23 cellular contexts compared by ENCODE assay signal in genomic region chr10:74705361-74705980, GRCh38.
DNase-seq lines count a peak whose midpoint lies in the region; ATAC-seq, FAIRE-seq and TF ChIP-seq lines count a peak whose summit lies in the region.
"Had no signal": no experiment of that assay in that cellular context is flagged by ENCODE, and none has a peak within 500 bp of the region (broad histone marks: within the 10 kb centered on the region; RNA-seq: fewer than 3 reads in every experiment).

No MANE protein-coding gene starts in this region.

- H3K36me3 ChIP-seq in pancreas, result no peaks in the 10 kb centered on the region
- H3K36me3 ChIP-seq in left lung, result peaks cover 0 to 9% of the 10 kb centered on the region in 2 donors
- H3K36me3 ChIP-seq: adrenal gland had no signal

- H3K9me3 ChIP-seq in pancreas (no peaks in the 10 kb centered on the region), left lung (no peaks in the 10 kb centered on the region)
- H3K9me3 ChIP-seq: adrenal gland had no signal

- peak in 3 of 4 donors; percentile 17 to 44 (median 30) for ATAC-seq in pancreas
- no peak for ATAC-seq in left lung
- no peak for ATAC-seq in sciatic nerve
- ATAC-seq: naive thymus-derived CD8-positive, alpha-beta T cell had no signal

- H3K4me3 ChIP-seq in pancreas (no peak overlapping the region), left lung (no peak overlapping the region)
- H3K4me3 ChIP-seq: adrenal gland, dorsolateral prefrontal cortex had no signal

- TF ChIP-seq CTCF in pancreas (IDR thresholded peaks at IDR 0.05), result no peak
- no peak for TF ChIP-seq CTCF in left lung (IDR thresholded peaks at IDR 0.05)

- peak; percentile 73 for DNase-seq in NCI-H510A treated with DMSO at 0.1 percent for 48 hours (lab: John Stamatoyannopoulos, UW)
- DNase-seq in NCI-H510A (lab: John Stamatoyannopoulos, UW), result no peak
- DNase-seq in NCI-H2029 treated with DMSO at 0.1 percent for 48 hours (lab: John Stamatoyannopoulos, UW), result peak; percentile 66
- peak; percentile 79 for DNase-seq in NCI-H748 treated with DMSO at 0.1 percent for 48 hours (lab: John Stamatoyannopoulos, UW)
- DNase-seq in pancreas, result no peak
- DNase-seq in left lung, result no peak
- DNase-seq in stimulated activated CD8-positive, alpha-beta memory T cell treated with anti-CD3 and anti-CD28 coated beads, Interleukin-4, amount 100 ng/mL, for 48 hours, result no peak
- no peak for DNase-seq in sciatic nerve (ENCODE audit: low spot score)
- DNase-seq: activated effector memory CD4-positive, alpha-beta T cell treated with anti-CD3 and anti-CD28 coated beads, Interleukin-2, amount 50 U/mL, for 16 hours; adrenal gland; dorsolateral prefrontal cortex; erythroblast; H9; kidney glomerular epithelial cell; mesendoderm; MM.1S; naive thymus-derived CD8-positive, alpha-beta T cell; posterior cingulate gyrus; T-helper 2 cell; WERI-Rb-1 had no signal

- H3K27ac ChIP-seq in pancreas (peak overlapping the region in 2 of 4 donors; percentile 30 to 44), left lung (no peak overlapping the region)
- H3K27ac ChIP-seq: 22Rv1, adrenal gland, dorsolateral prefrontal cortex, WERI-Rb-1 had no signal

- 58 to 64% methylated on average over 3 of the region's 3 CpGs for WGBS in pancreas, 2 donors

- H3K27me3 ChIP-seq in pancreas (no peaks in the 10 kb centered on the region), left lung (no peaks in the 10 kb centered on the region)
- H3K27me3 ChIP-seq: adrenal gland, dorsolateral prefrontal cortex had no signal

- FAIRE-seq in pancreas (lab: Jason Lieb, UNC), result no peak
- FAIRE-seq: frontal cortex, urothelium cell line had no signal

- peaks cover 11 to 24% (median 18%) of the 10 kb centered on the region in 3 donors for H3K4me1 ChIP-seq in pancreas
- no peaks in the 10 kb centered on the region for H3K4me1 ChIP-seq in left lung
- H3K4me1 ChIP-seq: adrenal gland had no signal

- intact Hi-C loops in pancreas (cut with DNase I), result no loop called here
- intact Hi-C loops in left lung (cut with DNase I), result no loop called here
- intact Hi-C loops in sciatic nerve (cut with DNase I), result no loop called here

Comparison
In these comparisons a context has a peak if more than half of its experiments do, and no peak if none do; other contexts are left out.
1. DNase-seq: peak in NCI-H510A treated with DMSO at 0.1 percent for 48 hours (single experiment), NCI-H2029 treated with DMSO at 0.1 percent for 48 hours (single experiment) and NCI-H748 treated with DMSO at 0.1 percent for 48 hours (single experiment); none in NCI-H510A (single experiment), pancreas (0 of 6), left lung (0 of 2), stimulated activated CD8-positive, alpha-beta memory T cell treated with anti-CD3 and anti-CD28 coated beads, Interleukin-4, amount 100 ng/mL, for 48 hours (single experiment) and sciatic nerve (single experiment).
2. ATAC-seq: peak in pancreas (3 of 4); none in left lung (single experiment) and sciatic nerve (single experiment).